17 cellular contexts compared by ENCODE assay signal in the genomic region with DNA sequence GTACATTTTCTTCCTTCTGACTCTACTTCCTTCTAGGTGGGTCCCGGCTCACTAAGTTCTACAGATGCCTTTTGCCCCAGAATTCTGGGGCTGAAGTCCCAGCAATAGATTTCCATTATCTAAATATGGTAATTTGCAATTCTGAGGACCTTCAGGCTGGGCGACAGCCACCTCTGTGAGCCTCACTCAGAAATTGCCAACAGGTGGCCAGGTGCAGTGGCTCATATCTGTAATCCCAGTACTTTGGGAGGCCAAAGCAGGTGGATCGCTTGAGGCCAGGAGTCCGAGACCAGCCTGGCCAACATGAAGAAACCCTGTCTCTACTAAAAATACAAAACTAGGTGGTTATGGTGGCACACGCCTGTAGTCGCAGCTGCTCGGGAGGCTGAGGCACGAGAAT. TPM values are rescaled to one million over a fixed set of nuclear protein-coding genes. Genes with fewer than 3 reads are reported as not detected.
A peak's percentile ranks its signal among the peaks of the same experiment; 100 is the strongest.
DNase-seq lines count a peak whose midpoint lies in the region; ATAC-seq and TF ChIP-seq lines count a peak whose summit lies in the region.
"Had no signal": no experiment of that assay in that cellular context is flagged by ENCODE, and none has a peak within 500 bp of the region (broad histone marks: within the 10 kb centered on the region; RNA-seq: fewer than 3 reads in every experiment).

No MANE protein-coding gene starts in this region.

- peak overlapping the region; percentile 34; the same call in 1 of the 2 replicates for H3K9ac ChIP-seq in OCI-LY3 (ENCODE audit: low read length)

- CTCF ChIA-PET in Caco-2 (lab: Charles Lee) = no interaction called here

- peak overlapping the region; percentile 65 for H3K4me2 ChIP-seq in OCI-LY3 (ENCODE audit: low read length)

- POLR2A ChIA-PET in Caco-2 (lab: Charles Lee) = no interaction called here

- TF ChIP-seq CTCF in cardiac muscle cell (IDR thresholded peaks at IDR 0.05; ENCODE audit: low read depth, low read length) (no peak), OCI-LY3 (IDR thresholded peaks at IDR 0.05; ENCODE audit: low read depth, low read length) (no peak), type B pancreatic cell (conservative IDR thresholded peaks at IDR 0.05) (no peak), Caco-2 (IDR thresholded peaks at IDR 0.05; ENCODE audit: insufficient read depth in 1 of 2, low read depth in 1 of 2, low read length in 1 of 2, severe bottlenecking in 1 of 2, unreplicated experiment in 1 of 2) (no peak), foreskin fibroblast (IDR thresholded peaks at IDR 0.05; ENCODE audit: low read depth, low read length) (no peak)

- no peaks in the 10 kb centered on the region for H4K20me1 ChIP-seq in OCI-LY3 (ENCODE audit: insufficient read depth, low read length)

- H3K9me3 ChIP-seq in cardiac muscle cell (ENCODE audit: low read depth) (no peaks in the 10 kb centered on the region), OCI-LY3 (ENCODE audit: insufficient read depth, low read length) (no peaks in the 10 kb centered on the region), Caco-2 (no peaks in the 10 kb centered on the region)
- H3K9me3 ChIP-seq: heart left ventricle, spleen had no signal

- H3K79me2 ChIP-seq in OCI-LY3 (ENCODE audit: low read length) = 0 out of 2 replicates have a peak, but pooled peaks cover 3% of the 10 kb centered on the region

- H3K4me1 ChIP-seq in cardiac muscle cell (ENCODE audit: low read depth) = peaks cover 89% of the 10 kb centered on the region
- H3K4me1 ChIP-seq in OCI-LY3 (ENCODE audit: low read length) = peaks cover 57% of the 10 kb centered on the region
- H3K4me1 ChIP-seq in Caco-2 = peaks cover 16% of the 10 kb centered on the region

- H3K4me3 ChIP-seq in cardiac muscle cell (no peak overlapping the region), OCI-LY3 (ENCODE audit: low read length) (peak overlapping the region; percentile 52), Caco-2 (ENCODE audit: low read depth, low read length) (no peak overlapping the region), foreskin fibroblast (ENCODE audit: low read depth in 1 of 2, low read length in 2 of 2) (no peak overlapping the region)
- H3K4me3 ChIP-seq: heart left ventricle, spleen had no signal

- BruUV-seq in Caco-2 (replicated peaks; lab: Mats Ljungman, UMichigan) = no TSS peak

- H3K4me3 Mint-ChIP-seq in central memory CD8-positive, alpha-beta T cell = peak overlapping the region; percentile 51
- H3K4me3 Mint-ChIP-seq in type B pancreatic cell = no peak overlapping the region
- no peak overlapping the region for H3K4me3 Mint-ChIP-seq in Caco-2 (ENCODE audit: unreplicated experiment)
- H3K4me3 Mint-ChIP-seq: mesothelial cell of epicardium had no signal

- ATAC-seq in Right ventricle myocardium inferior = no peak
- no peak for ATAC-seq in central memory CD8-positive, alpha-beta T cell (replicated peaks; ENCODE audit: extremely low read depth, poor library complexity, severe bottlenecking)

- peaks cover 4% of the 10 kb centered on the region for H3K36me3 ChIP-seq in cardiac muscle cell
- no peaks in the 10 kb centered on the region for H3K36me3 ChIP-seq in OCI-LY3 (replicated peaks; ENCODE audit: low read depth, low read length)
- H3K36me3 ChIP-seq in Caco-2 (ENCODE audit: control insufficient read depth, insufficient read depth, low read length) = no peaks in the 10 kb centered on the region
- H3K36me3 ChIP-seq: spleen had no signal

- no peak for DNase-seq in cardiac muscle cell (ENCODE audit: low read depth in 1 of 2, low spot score in 1 of 2)
- no peak for DNase-seq in Right ventricle myocardium inferior (ENCODE audit: missing footprints)
- DNase-seq in central memory CD8-positive, alpha-beta T cell (ENCODE audit: low spot score in 2 of 2) = no peak
- no peak for DNase-seq in type B pancreatic cell (ENCODE audit: extremely low spot score, unreplicated experiment)
- DNase-seq in GOT3 (lab: John Stamatoyannopoulos, UW) = no peak
- no peak for DNase-seq in Caco-2
- DNase-seq in foreskin fibroblast = no peak
- DNase-seq: activated CD4-positive, alpha-beta T cell treated with anti-CD3 and anti-CD28 coated beads for 1 hour; activated gamma-delta T cell treated with Interleukin-2 at 50 U/mL for 16 hours; DND-41; heart left ventricle; KG1; NCI-H524 treated with DMSO at 0.1 percent for 48 hours; spleen; SW 1271 had no signal

- H2AFZ ChIP-seq in OCI-LY3 (ENCODE audit: low read depth, low read length) = no peak overlapping the region

- peaks cover 14% of the 10 kb centered on the region for H3K36me3 Mint-ChIP-seq in central memory CD8-positive, alpha-beta T cell (ENCODE audit: insufficient read depth)
- H3K36me3 Mint-ChIP-seq in type B pancreatic cell = peaks cover 4% of the 10 kb centered on the region
- no peaks in the 10 kb centered on the region for H3K36me3 Mint-ChIP-seq in Caco-2 (ENCODE audit: insufficient read depth, unreplicated experiment)

- intact Hi-C loops in Right ventricle myocardium inferior (cut with DNase I) (no loop called here), Caco-2 (cut with micrococcal nuclease; ENCODE audit: unreplicated experiment) (no loop called here)

- no peaks in the 10 kb centered on the region for H3K27me3 ChIP-seq in cardiac muscle cell
- H3K27me3 ChIP-seq in OCI-LY3 (ENCODE audit: low read depth, low read length) = no peaks in the 10 kb centered on the region
- H3K27me3 ChIP-seq in Caco-2 (replicated peaks; ENCODE audit: control insufficient read depth, insufficient read depth, low read length) = no peaks in the 10 kb centered on the region
- H3K27me3 ChIP-seq: heart left ventricle, spleen had no signal

- no peaks in the 10 kb centered on the region for H3K9me3 Mint-ChIP-seq in central memory CD8-positive, alpha-beta T cell
- H3K9me3 Mint-ChIP-seq in type B pancreatic cell (no peaks in the 10 kb centered on the region), Caco-2 (ENCODE audit: unreplicated experiment) (no peaks in the 10 kb centered on the region)
- H3K9me3 Mint-ChIP-seq: mesothelial cell of epicardium had no signal

- H3K27me3 Mint-ChIP-seq in central memory CD8-positive, alpha-beta T cell = no peaks in the 10 kb centered on the region
- H3K27me3 Mint-ChIP-seq in type B pancreatic cell (no peaks in the 10 kb centered on the region), Caco-2 (ENCODE audit: insufficient read depth, unreplicated experiment) (no peaks in the 10 kb centered on the region)

- H3K4me1 Mint-ChIP-seq in central memory CD8-positive, alpha-beta T cell = peaks cover 24% of the 10 kb centered on the region
- H3K4me1 Mint-ChIP-seq in type B pancreatic cell (ENCODE audit: unreplicated experiment) (peaks cover 30% of the 10 kb centered on the region), Caco-2 (ENCODE audit: low read depth, unreplicated experiment) (peaks cover 10% of the 10 kb centered on the region)

- H3K27ac Mint-ChIP-seq in central memory CD8-positive, alpha-beta T cell (ENCODE audit: low read depth) = peak overlapping the region; percentile 87
- H3K27ac Mint-ChIP-seq in type B pancreatic cell = peak overlapping the region; percentile 53
- no peak overlapping the region for H3K27ac Mint-ChIP-seq in Caco-2 (ENCODE audit: unreplicated experiment)

- H3K27ac ChIP-seq in cardiac muscle cell = peak overlapping the region; percentile 96
- H3K27ac ChIP-seq in OCI-LY3 (ENCODE audit: low read length) = peak overlapping the region; percentile 88

RNA-seq across cellular contexts. Expression of a gene that starts 23.7 kb away (rescaled TPM):
- 415 and 468 TPM in 2 replicates for total RNA-seq in cardiac muscle cell
- polyA plus RNA-seq in cardiac muscle cell = 486 and 570 TPM in 2 replicates
- total RNA-seq in Right ventricle myocardium inferior = 63.7 TPM
- total RNA-seq in type B pancreatic cell (ENCODE audit: low replicate concordance) = 17.8 and 26.9 TPM in 2 replicates
- 24.7 and 26.1 TPM in 2 replicates for total RNA-seq in Caco-2 (2022)
